8 cellular contexts compared by ENCODE assay signal in genomic region chr1:210232524-210233215, GRCh38. TPM values are rescaled to one million over a fixed set of nuclear protein-coding genes. Genes with fewer than 3 reads are reported as not detected.
DNase-seq lines count a peak whose midpoint lies in the region; ATAC-seq and TF ChIP-seq lines count a peak whose summit lies in the region.

TSS of gene SERTAD4 (plus strand) at chr1:210232796. CDS start at chr1:210237961, 5,165 bp downstream.

- no peak for TF ChIP-seq CTCF in right atrium auricular region (IDR thresholded peaks at IDR 0.05)

- H3K4me3 ChIP-seq in adipocyte (ENCODE audit: low read length) (peak within 1 kb of the TSS; percentile 70), right atrium auricular region (peak within 1 kb of the TSS; percentile 60 to 67)

- no peaks in the 10 kb centered on the region for H3K9me3 ChIP-seq in adipocyte (ENCODE audit: control insufficient read depth, low read length)
- no peaks in the 10 kb centered on the region for H3K9me3 ChIP-seq in right atrium auricular region

- DNase-seq in DMS53 (lab: John Stamatoyannopoulos, UW) = peak; percentile 95
- DNase-seq in NCI-H1417 treated with DMSO at 0.1 percent for 48 hours (lab: John Stamatoyannopoulos, UW) = peak; percentile 53
- peak; percentile 83 for DNase-seq in adipocyte (ENCODE audit: low read depth)
- DNase-seq in right atrium auricular region (ENCODE audit: low spot score) = no peak
- peak; percentile 34 for DNase-seq in pons (ENCODE audit: low spot score)
- DNase-seq in NCI-H226 = no peak
- DNase-seq in stimulated activated CD8-positive, alpha-beta memory T cell treated with anti-CD3 and anti-CD28 coated beads, Interleukin-4, amount 100 ng/mL, for 48 hours = no peak

- H3K9ac ChIP-seq in adipocyte (ENCODE audit: low read length) = peak within 1 kb of the TSS; percentile 34

- peak within 1 kb of the TSS; percentile 66 to 88 for H3K27ac ChIP-seq in right atrium auricular region

- H3K27me3 ChIP-seq in adipocyte (replicated peaks; ENCODE audit: control insufficient read depth, insufficient read depth, low read length) (peaks cover 19% of the 10 kb centered on the region), right atrium auricular region (no peaks in the 10 kb centered on the region)

- H3K36me3 ChIP-seq in adipocyte (ENCODE audit: control insufficient read depth, insufficient read depth, low read length, severe bottlenecking) (no peaks in the 10 kb centered on the region), right atrium auricular region (no peaks in the 10 kb centered on the region)

- ATAC-seq in HG03097 (IDR thresholded peaks at IDR 0.05; ENCODE audit: low FRiP score, unreplicated experiment) = no peak

- H3K4me1 ChIP-seq in adipocyte (ENCODE audit: control insufficient read depth, insufficient read depth, low read length) (peaks cover 17% of the 10 kb centered on the region), right atrium auricular region (peaks cover 0 to 24% of the 10 kb centered on the region in 2 donors)

RNA-seq across cellular contexts. Expression of gene SERTAD4, which starts in this region (rescaled TPM):
- total RNA-seq in right atrium auricular region = 1 to 10 TPM; 4.2 to 6.5 TPM

Comparison
In these comparisons a context has a peak if more than half of its experiments do, and no peak if none do; other contexts are left out.
1. DNase-seq: peak in DMS53 (single experiment), NCI-H1417 treated with DMSO at 0.1 percent for 48 hours (single experiment), adipocyte (single experiment) and pons (single experiment); none in right atrium auricular region (single experiment), NCI-H226 (single experiment) and stimulated activated CD8-positive, alpha-beta memory T cell treated with anti-CD3 and anti-CD28 coated beads, Interleukin-4, amount 100 ng/mL, for 48 hours (single experiment).